In genomic region chr7:78679477-78679876, GRCh38 we compare ENCODE assay signal across 28 cellular contexts.
"Had no signal": no experiment of that assay in that cellular context is flagged by ENCODE, and none has a peak within 500 bp of the region (broad histone marks: within the 10 kb centered on the region; RNA-seq: fewer than 3 reads in every experiment).

No MANE protein-coding gene starts in this region.

- H3K4me1 Mint-ChIP-seq: activated CD4-positive, alpha-beta T cell treated with anti-CD3 and anti-CD28 coated beads for 36 hours; activated CD4-positive, alpha-beta T cell treated with anti-CD3 and anti-CD28 coated beads, Interleukin-2, amount 10 ng/mL, durations not matched to agents 24 days and 14 days; activated CD8-positive, alpha-beta memory T cell treated with anti-CD3 and anti-CD28 coated beads, Interleukin-2, amount 10 ng/mL, durations not matched to agents 7 days and 5 days; activated naive CD4-positive, alpha-beta T cell treated with anti-CD3 and anti-CD28 coated beads, Interleukin-2, amount 50 U/mL, for 24 hours; activated naive CD8-positive, alpha-beta T cell treated with anti-CD3 and anti-CD28 coated beads for 36 hours; activated naive CD8-positive, alpha-beta T cell treated with anti-CD3 and anti-CD28 coated beads, Interleukin-2, amount 50 U/mL, for 24 hours had no signal

- H3K27me3 ChIP-seq: adrenal gland, body of pancreas, colonic mucosa had no signal

- H3K9me3 ChIP-seq: adrenal gland, body of pancreas, colonic mucosa had no signal

- H3K27ac Mint-ChIP-seq: activated CD4-positive, alpha-beta memory T cell treated with anti-CD3 and anti-CD28 coated beads for 36 hours; activated CD4-positive, alpha-beta T cell treated with anti-CD3 and anti-CD28 coated beads for 36 hours; activated CD4-positive, alpha-beta T cell treated with anti-CD3 and anti-CD28 coated beads, Interleukin-2, amount 10 ng/mL, durations not matched to agents 24 days and 14 days; activated CD8-positive, alpha-beta memory T cell treated with anti-CD3 and anti-CD28 coated beads, Interleukin-2, amount 10 ng/mL, durations not matched to agents 7 days and 5 days; activated CD8-positive, alpha-beta T cell treated with anti-CD3 and anti-CD28 coated beads, Interleukin-2, amount 10 ng/mL, durations not matched to agents 7 days and 5 days; activated naive CD4-positive, alpha-beta T cell treated with anti-CD3 and anti-CD28 coated beads for 36 hours; activated naive CD4-positive, alpha-beta T cell treated with anti-CD3 and anti-CD28 coated beads, Interleukin-2, amount 50 U/mL, for 24 hours; activated naive CD8-positive, alpha-beta T cell treated with anti-CD3 and anti-CD28 coated beads for 36 hours; activated naive CD8-positive, alpha-beta T cell treated with anti-CD3 and anti-CD28 coated beads, Interleukin-2, amount 50 U/mL, for 24 hours; activated T-helper 1 cell treated with anti-CD3 and anti-CD28 coated beads, Interleukin-12 subunit alpha, Interleukin-12 subunit beta, Interleukin-2, Interleukin-4 antibody, amounts not matched to agents 30 ng/mL and 10 ng/mL and 1 ng/mL, durations not matched to agents 14 hours and 24 hours and 36 hours; activated T-helper 2 cell treated with anti-CD3 and anti-CD28 coated beads, Interferon-gamma antibody, Interleukin-2, Interleukin-4, amounts not matched to agents 10 μg/mL and 5 μg/mL and 100 μg/mL, durations not matched to agents 14 hours and 24 hours and 36 hours; endodermal cell had no signal

- H3K36me3 ChIP-seq: adrenal gland, colonic mucosa had no signal

- H3K9me3 Mint-ChIP-seq: activated CD4-positive, alpha-beta memory T cell treated with anti-CD3 and anti-CD28 coated beads for 36 hours; activated CD4-positive, alpha-beta T cell treated with anti-CD3 and anti-CD28 coated beads, Interleukin-2, amount 10 ng/mL, durations not matched to agents 24 days and 14 days; activated naive CD4-positive, alpha-beta T cell treated with anti-CD3 and anti-CD28 coated beads for 36 hours; activated naive CD4-positive, alpha-beta T cell treated with anti-CD3 and anti-CD28 coated beads, Interleukin-2, amount 50 U/mL, for 24 hours; activated naive CD8-positive, alpha-beta T cell treated with anti-CD3 and anti-CD28 coated beads for 36 hours; activated naive CD8-positive, alpha-beta T cell treated with anti-CD3 and anti-CD28 coated beads, Interleukin-2, amount 50 U/mL, for 24 hours; activated T-helper 1 cell treated with anti-CD3 and anti-CD28 coated beads, Interleukin-12 subunit alpha, Interleukin-12 subunit beta, Interleukin-2, Interleukin-4 antibody, amounts not matched to agents 30 ng/mL and 10 ng/mL and 1 ng/mL, durations not matched to agents 14 hours and 24 hours and 36 hours; activated T-helper 2 cell treated with anti-CD3 and anti-CD28 coated beads, Interferon-gamma antibody, Interleukin-2, Interleukin-4, amounts not matched to agents 10 μg/mL and 5 μg/mL and 100 μg/mL, durations not matched to agents 14 hours and 24 hours and 36 hours; endodermal cell had no signal

- H3K27me3 Mint-ChIP-seq: activated CD4-positive, alpha-beta memory T cell treated with anti-CD3 and anti-CD28 coated beads for 36 hours; activated CD4-positive, alpha-beta T cell treated with anti-CD3 and anti-CD28 coated beads for 36 hours; activated CD4-positive, alpha-beta T cell treated with anti-CD3 and anti-CD28 coated beads, Interleukin-2, amount 10 ng/mL, durations not matched to agents 24 days and 14 days; activated CD8-positive, alpha-beta memory T cell treated with anti-CD3 and anti-CD28 coated beads, Interleukin-2, amount 10 ng/mL, durations not matched to agents 7 days and 5 days; activated naive CD4-positive, alpha-beta T cell treated with anti-CD3 and anti-CD28 coated beads, Interleukin-2, amount 50 U/mL, for 24 hours; activated naive CD8-positive, alpha-beta T cell treated with anti-CD3 and anti-CD28 coated beads for 36 hours; activated naive CD8-positive, alpha-beta T cell treated with anti-CD3 and anti-CD28 coated beads, Interleukin-2, amount 50 U/mL, for 24 hours had no signal

- H3K27ac ChIP-seq: adrenal gland, body of pancreas, colonic mucosa had no signal

- H3K4me3 ChIP-seq: adrenal gland, body of pancreas, colonic mucosa had no signal

- ATAC-seq: activated CD4-positive, alpha-beta T cell treated with anti-CD3 and anti-CD28 coated beads for 36 hours; activated CD8-positive, alpha-beta memory T cell treated with anti-CD3 and anti-CD28 coated beads, Interleukin-2, amount 10 ng/mL, durations not matched to agents 7 days and 5 days; activated CD8-positive, alpha-beta T cell treated with anti-CD3 and anti-CD28 coated beads, Interleukin-2, amount 10 ng/mL, durations not matched to agents 7 days and 5 days; activated naive CD8-positive, alpha-beta T cell treated with anti-CD3 and anti-CD28 coated beads, Interleukin-2, amount 50 U/mL, for 24 hours; esophagus mucosa had no signal

- H3K4me3 Mint-ChIP-seq: activated CD4-positive, alpha-beta memory T cell treated with anti-CD3 and anti-CD28 coated beads for 36 hours; activated CD4-positive, alpha-beta T cell treated with anti-CD3 and anti-CD28 coated beads for 36 hours; activated CD4-positive, alpha-beta T cell treated with anti-CD3 and anti-CD28 coated beads, Interleukin-2, amount 10 ng/mL, durations not matched to agents 24 days and 14 days; activated CD8-positive, alpha-beta memory T cell treated with anti-CD3 and anti-CD28 coated beads, Interleukin-2, amount 10 ng/mL, durations not matched to agents 7 days and 5 days; activated CD8-positive, alpha-beta T cell treated with anti-CD3 and anti-CD28 coated beads, Interleukin-2, amount 10 ng/mL, durations not matched to agents 7 days and 5 days; activated naive CD4-positive, alpha-beta T cell treated with anti-CD3 and anti-CD28 coated beads for 36 hours; activated naive CD4-positive, alpha-beta T cell treated with anti-CD3 and anti-CD28 coated beads, Interleukin-2, amount 50 U/mL, for 24 hours; activated naive CD8-positive, alpha-beta T cell treated with anti-CD3 and anti-CD28 coated beads for 36 hours; activated naive CD8-positive, alpha-beta T cell treated with anti-CD3 and anti-CD28 coated beads, Interleukin-2, amount 50 U/mL, for 24 hours; activated T-helper 1 cell treated with anti-CD3 and anti-CD28 coated beads, Interleukin-12 subunit alpha, Interleukin-12 subunit beta, Interleukin-2, Interleukin-4 antibody, amounts not matched to agents 30 ng/mL and 10 ng/mL and 1 ng/mL, durations not matched to agents 14 hours and 24 hours and 36 hours; endodermal cell had no signal

- DNase-seq: activated CD4-positive, alpha-beta memory T cell treated with anti-CD3 and anti-CD28 coated beads for 36 hours; activated CD4-positive, alpha-beta T cell treated with anti-CD3 and anti-CD28 coated beads for 36 hours; activated CD4-positive, alpha-beta T cell treated with anti-CD3 and anti-CD28 coated beads, Interleukin-2, amount 10 ng/mL, durations not matched to agents 24 days and 14 days; activated CD4-positive, CD25-positive, alpha-beta regulatory T cell; activated CD4-positive, CD25-positive, alpha-beta regulatory T cell treated with anti-CD3 and anti-CD28 coated beads, Interleukin-2, amount 50 U/mL, for 72 hours; activated CD8-positive, alpha-beta memory T cell treated with anti-CD3 and anti-CD28 coated beads, Interleukin-2, amount 10 ng/mL, durations not matched to agents 7 days and 5 days; activated CD8-positive, alpha-beta memory T cell treated with anti-CD3 and anti-CD28 coated beads, Interleukin-2, amount 50 U/mL, for 4 hours; activated CD8-positive, alpha-beta T cell treated with anti-CD3 and anti-CD28 coated beads, Interleukin-2, amount 10 ng/mL, durations not matched to agents 7 days and 5 days; activated effector memory CD4-positive, alpha-beta T cell treated with anti-CD3 and anti-CD28 coated beads, Interleukin-2, amount 50 U/mL, for 16 hours; activated naive CD4-positive, alpha-beta T cell treated with anti-CD3 and anti-CD28 coated beads for 36 hours; activated naive CD8-positive, alpha-beta T cell treated with anti-CD3 and anti-CD28 coated beads for 36 hours; activated naive CD8-positive, alpha-beta T cell treated with anti-CD3 and anti-CD28 coated beads, Interleukin-2, amount 50 U/mL, for 24 hours; activated T-cell treated with anti-CD3 and anti-CD28 coated beads, Interleukin-2, amount 50 U/mL, for 1 hour; activated T-cell treated with anti-CD3 and anti-CD28 coated beads, Interleukin-2, amount 50 U/mL, for 48 hours; adrenal gland; amygdala; aorta; body of pancreas; cerebellar nuclear complex; colonic mucosa; effector CD8-positive, alpha-beta T cell; endodermal cell; foreskin fibroblast; T-helper 2 cell had no signal

- H3K4me1 ChIP-seq: adrenal gland, body of pancreas, colonic mucosa had no signal

- H3K36me3 Mint-ChIP-seq: activated CD4-positive, alpha-beta memory T cell treated with anti-CD3 and anti-CD28 coated beads for 36 hours; activated CD8-positive, alpha-beta memory T cell treated with anti-CD3 and anti-CD28 coated beads, Interleukin-2, amount 10 ng/mL, durations not matched to agents 7 days and 5 days; activated naive CD4-positive, alpha-beta T cell treated with anti-CD3 and anti-CD28 coated beads, Interleukin-2, amount 50 U/mL, for 24 hours; activated naive CD8-positive, alpha-beta T cell treated with anti-CD3 and anti-CD28 coated beads for 36 hours had no signal
